8 cellular contexts compared by ENCODE assay signal in the genomic region with DNA sequence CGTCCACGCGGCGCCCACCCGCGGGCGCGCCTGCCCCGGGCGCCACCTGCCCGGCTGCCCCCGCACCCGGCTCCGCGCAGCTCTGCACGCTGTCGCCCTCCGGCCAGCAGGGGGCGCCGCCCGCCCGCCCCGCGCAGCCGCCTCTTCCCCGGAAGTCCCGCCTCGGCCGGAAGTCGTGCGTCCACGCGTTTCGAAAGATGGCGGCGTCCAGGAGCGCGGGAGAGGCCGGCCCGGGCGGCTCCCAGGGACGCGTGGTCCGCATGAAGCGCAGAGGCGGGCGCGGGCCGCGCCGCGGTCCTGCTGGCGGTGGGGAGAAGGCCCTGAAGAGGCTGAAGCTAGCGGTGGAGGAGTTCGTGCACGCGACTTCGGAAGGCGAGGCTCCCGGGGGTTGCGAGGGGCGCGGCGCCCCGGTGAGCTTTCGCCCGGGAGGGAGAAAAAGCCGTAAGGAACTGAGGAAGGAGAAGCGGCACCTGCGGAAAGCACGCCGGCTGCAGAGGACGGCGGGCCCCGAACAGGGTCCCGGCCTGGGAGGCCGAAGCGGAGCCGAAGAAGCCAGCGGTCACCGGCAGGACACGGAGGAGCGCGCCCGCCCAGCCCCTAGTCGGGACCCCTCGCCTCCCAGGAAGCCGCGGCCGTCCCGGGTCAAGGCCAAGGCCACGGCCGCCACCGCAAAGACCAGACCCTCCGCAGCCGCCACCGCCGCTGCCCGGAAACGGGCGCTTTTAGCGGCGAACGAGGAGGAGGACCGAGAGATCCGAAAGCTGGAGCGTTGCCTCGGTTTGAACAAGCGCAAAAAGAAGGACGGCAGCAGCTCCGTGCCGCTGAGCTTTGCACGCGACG. TPM values are rescaled to one million over a fixed set of nuclear protein-coding genes. Genes with fewer than 3 reads are reported as not detected.
DNase-seq lines count a peak whose midpoint lies in the region; ATAC-seq and TF ChIP-seq lines count a peak whose summit lies in the region.

A gene with protein sequence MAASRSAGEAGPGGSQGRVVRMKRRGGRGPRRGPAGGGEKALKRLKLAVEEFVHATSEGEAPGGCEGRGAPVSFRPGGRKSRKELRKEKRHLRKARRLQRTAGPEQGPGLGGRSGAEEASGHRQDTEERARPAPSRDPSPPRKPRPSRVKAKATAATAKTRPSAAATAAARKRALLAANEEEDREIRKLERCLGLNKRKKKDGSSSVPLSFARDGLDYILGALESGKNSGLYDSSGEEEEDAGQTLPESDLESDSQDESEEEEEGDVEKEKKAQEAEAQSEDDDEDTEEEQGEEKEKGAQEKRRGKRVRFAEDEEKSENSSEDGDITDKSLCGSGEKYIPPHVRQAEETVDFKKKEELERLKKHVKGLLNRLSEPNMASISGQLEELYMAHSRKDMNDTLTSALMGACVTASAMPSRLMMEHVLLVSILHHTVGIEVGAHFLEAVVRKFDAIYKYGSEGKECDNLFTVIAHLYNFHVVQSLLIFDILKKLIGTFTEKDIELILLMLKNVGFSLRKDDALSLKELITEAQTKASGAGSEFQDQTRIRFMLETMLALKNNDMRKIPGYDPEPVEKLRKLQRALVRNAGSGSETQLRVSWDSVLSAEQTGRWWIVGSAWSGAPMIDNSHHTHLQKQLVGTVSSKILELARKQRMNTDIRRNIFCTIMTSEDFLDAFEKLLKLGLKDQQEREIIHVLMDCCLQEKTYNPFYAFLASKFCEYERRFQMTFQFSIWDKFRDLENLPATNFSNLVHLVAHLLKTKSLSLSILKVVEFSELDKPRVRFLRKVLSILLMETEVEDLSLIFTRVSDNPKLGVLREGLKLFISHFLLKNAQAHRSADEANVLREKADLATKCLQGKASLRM (plus strand): TSS at position 172 of the 840 bp plus-strand sequence. CDS start 26 bp downstream, at position 198.

- H3K9me3 Mint-ChIP-seq in CD4-positive, alpha-beta T cell = no peaks in the 10 kb centered on the region

- H3K9me3 ChIP-seq in CD4-positive, alpha-beta T cell (ENCODE audit: control insufficient read depth, low read length) = no peaks in the 10 kb centered on the region

- intact Hi-C loops in CD4-positive, alpha-beta T cell (cut with DNase I, micrococcal nuclease) = loop anchor here (1.0 to 10.0 kb wide), 5 partner anchors 55 to 1305 kb away; a partner anchor contains a TSS

- peak; percentile 50 for TF ChIP-seq CTCF in CD4-positive, alpha-beta T cell (IDR thresholded peaks at IDR 0.05)

- H3K27ac Mint-ChIP-seq in CD4-positive, alpha-beta T cell = peak within 1 kb of the TSS; percentile 82

- H3K4me1 Mint-ChIP-seq in CD4-positive, alpha-beta T cell (ENCODE audit: low read depth) = peaks cover 34% of the 10 kb centered on the region

- POLR2A ChIA-PET in CD4-positive, alpha-beta T cell (lab: Charles Lee) = interaction anchor here (0.5 to 3.1 kb wide), 3 partner anchors 17 to 1917 kb away, joined by 3 to 24 read pairs (median 4); a partner anchor contains a TSS

- H3K4me3 Mint-ChIP-seq in CD4-positive, alpha-beta T cell = peak within 1 kb of the TSS; percentile 97

- CTCF ChIA-PET in CD4-positive, alpha-beta T cell (lab: Charles Lee) = interaction anchor here (0.6 to 3.6 kb wide), 13 partner anchors 17 to 1249 kb away, joined by 3 to 24 read pairs (median 4); a partner anchor contains a TSS

- peaks cover 43% of the 10 kb centered on the region for H3K36me3 Mint-ChIP-seq in CD4-positive, alpha-beta T cell (ENCODE audit: low read depth)

- peaks cover 8% of the 10 kb centered on the region for H3K27me3 Mint-ChIP-seq in CD4-positive, alpha-beta T cell

- ATAC-seq in CD4-positive, alpha-beta T cell (ENCODE audit: poor library complexity) = peak; percentile 94
- ATAC-seq in GM19324 (IDR thresholded peaks at IDR 0.05; ENCODE audit: low FRiP score, unreplicated experiment) (peak; percentile 93), HG03457 (IDR thresholded peaks at IDR 0.05; ENCODE audit: unreplicated experiment) (peak; percentile 91)

- peak within 1 kb of the TSS; percentile 50 for H3K27ac ChIP-seq in CD4-positive, alpha-beta T cell (ENCODE audit: low read depth, low read length)

- peak; percentile 85 to 94 (median 90) for DNase-seq in CD4-positive, alpha-beta T cell
- DNase-seq in NCI-H748 (lab: John Stamatoyannopoulos, UW; ENCODE audit: unreplicated experiment) (peak; percentile 87), ecto neural progenitor cell (ENCODE audit: low spot score) (peak; percentile 93), lung microvascular endothelial cell (ENCODE audit: low read depth in 2 of 2) (peak; percentile 89 to 92)
- DNase-seq in activated CD4-positive, alpha-beta T cell treated with anti-CD3 and anti-CD28 coated beads, Interleukin-2, amount 50 U/mL, for 48 hours = peak; percentile 93 to 94
- DNase-seq in stimulated activated CD4-positive, alpha-beta T cell treated with anti-CD3 and anti-CD28 coated beads, TNF-alpha, amount 100 ng/mL, for 4 hours (ENCODE audit: low read depth in 3 of 3) = peak; percentile 84 to 88 (median 87)

- peaks cover 4% of the 10 kb centered on the region for H3K27me3 ChIP-seq in CD4-positive, alpha-beta T cell (ENCODE audit: control insufficient read depth, insufficient read depth, low read length)

RNA-seq across cellular contexts. Expression of the gene that starts here (rescaled TPM):
- total RNA-seq in CD4-positive, alpha-beta T cell = 10 to 100 TPM; 25.5 to 27.6 TPM
- 15.1 and 16.8 TPM in 2 replicates for total RNA-seq in lung microvascular endothelial cell

Comparison
In these comparisons a context has a peak if more than half of its experiments do, and no peak if none do; other contexts are left out.
1. Peak in every context shown above with its lines: DNase-seq, ATAC-seq and H3K27ac ChIP-seq.